In genomic region chr9:121353246-121353975, GRCh38 we compare ENCODE assay signal across 1 cellular context.
TF ChIP-seq lines count a peak whose summit lies in the region.

No MANE protein-coding gene starts in this region.

TF ChIP-seq in GM12878, 131 proteins besides CTCF, POLR2A, EP300 and RAD21 (continued from another document and continues in another):
- TF ChIP-seq, protein P1, sequence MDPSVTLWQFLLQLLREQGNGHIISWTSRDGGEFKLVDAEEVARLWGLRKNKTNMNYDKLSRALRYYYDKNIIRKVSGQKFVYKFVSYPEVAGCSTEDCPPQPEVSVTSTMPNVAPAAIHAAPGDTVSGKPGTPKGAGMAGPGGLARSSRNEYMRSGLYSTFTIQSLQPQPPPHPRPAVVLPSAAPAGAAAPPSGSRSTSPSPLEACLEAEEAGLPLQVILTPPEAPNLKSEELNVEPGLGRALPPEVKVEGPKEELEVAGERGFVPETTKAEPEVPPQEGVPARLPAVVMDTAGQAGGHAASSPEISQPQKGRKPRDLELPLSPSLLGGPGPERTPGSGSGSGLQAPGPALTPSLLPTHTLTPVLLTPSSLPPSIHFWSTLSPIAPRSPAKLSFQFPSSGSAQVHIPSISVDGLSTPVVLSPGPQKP (IDR thresholded peaks at IDR 0.05; ENCODE audit: low read depth, low read length) = no peak
- TF ChIP-seq NFIC (IDR thresholded peaks at IDR 0.05; ENCODE audit: low read depth, low read length) (0 out of 2 replicates have a peak, but pooled peaks have one; percentile 48), YBX1 (IDR thresholded peaks at IDR 0.05) (no peak), MLLT1 (IDR thresholded peaks at IDR 0.05) (peak; percentile 97), ZNF217 (IDR thresholded peaks at IDR 0.05) (peak; percentile 83), PAX5 (IDR thresholded peaks at IDR 0.05; ENCODE audit: borderline replicate concordance, low read depth, low read length) (peak; percentile 62; the same call in 1 of the 2 replicates), DPF2 (IDR thresholded peaks at IDR 0.05) (peak; percentile 92), E4F1 (IDR thresholded peaks at IDR 0.05; ENCODE audit: borderline replicate concordance, partially characterized antibody) (peak; percentile 36), FOXM1 (IDR thresholded peaks at IDR 0.05; ENCODE audit: low read depth, low read length) (peak; percentile 52), BMI1 (IDR thresholded peaks at IDR 0.05; ENCODE audit: borderline replicate concordance) (peak; percentile 81), CREM (IDR thresholded peaks at IDR 0.05; ENCODE audit: low read depth) (peak; percentile 42; the same call in 1 of the 2 replicates), E2F8 (IDR thresholded peaks at IDR 0.05; ENCODE audit: low read depth, partially characterized antibody) (peak; percentile 41), SP1 (IDR thresholded peaks at IDR 0.05; ENCODE audit: low read depth, low read length) (peak; percentile 44), IKZF2 (IDR thresholded peaks at IDR 0.05) (peak; percentile 93 to 98), USF1 (IDR thresholded peaks at IDR 0.05; ENCODE audit: borderline replicate concordance, extremely low read length, insufficient read depth, low read depth, low read length) (no peak), ETV6 (conservative IDR thresholded peaks at IDR 0.05 in 1 of 2, IDR thresholded peaks at IDR 0.05 in 1 of 2; ENCODE audit: borderline replicate concordance in 1 of 2, low read depth in 1 of 2) (peak in 1 of 2 experiments; percentile 66; a peak in 1 of 4 replicates), RUNX3 (IDR thresholded peaks at IDR 0.05; ENCODE audit: low read length) (peak; percentile 93), CHD2 (IDR thresholded peaks at IDR 0.05; ENCODE audit: borderline replicate concordance, low read depth, low read length) (peak; percentile 78; the same call in 1 of the 2 replicates), FOXK2 (IDR thresholded peaks at IDR 0.05) (0 out of 2 replicates have a peak, but pooled peaks have one; percentile 60), BCL11A (IDR thresholded peaks at IDR 0.05; ENCODE audit: low read depth, low read length) (peak; percentile 69), MEF2B (IDR thresholded peaks at IDR 0.05; ENCODE audit: partially characterized antibody, poor library complexity, severe bottlenecking) (peak; percentile 92), NR2C2 (IDR thresholded peaks at IDR 0.05; ENCODE audit: borderline replicate concordance, control insufficient read depth, insufficient read length, low read depth) (no peak), SPI1 (IDR thresholded peaks at IDR 0.05; ENCODE audit: borderline replicate concordance, insufficient read depth, low read depth, low read length) (peak; percentile 92), MEF2A (IDR thresholded peaks at IDR 0.05; ENCODE audit: insufficient read depth, low read depth, low read length) (peak; percentile 70; the same call in 1 of the 2 replicates), JUNB (IDR thresholded peaks at IDR 0.05) (no peak), PML (IDR thresholded peaks at IDR 0.05; ENCODE audit: low read length) (peak; percentile 52; the same call in 1 of the 2 replicates), SUZ12 (IDR thresholded peaks at IDR 0.05; ENCODE audit: unreplicated experiment) (no peak), EED (IDR thresholded peaks at IDR 0.05; ENCODE audit: low read depth) (peak; percentile 28; the same call in 1 of the 2 replicates), NBN (IDR thresholded peaks at IDR 0.05) (peak; percentile 98), SKIL (IDR thresholded peaks at IDR 0.05; ENCODE audit: low read depth, poor library complexity, severe bottlenecking) (peak; percentile 91), GABPA (IDR thresholded peaks at IDR 0.05; ENCODE audit: low read depth) (0 out of 2 replicates have a peak, but pooled peaks have one; percentile 22), ATF7 (IDR thresholded peaks at IDR 0.05; ENCODE audit: low read depth) (peak; percentile 93), GATAD2B (conservative IDR thresholded peaks at IDR 0.05; ENCODE audit: low read depth) (peak; percentile 55; the same call in 1 of the 2 replicates), POU2F2 (IDR thresholded peaks at IDR 0.05; ENCODE audit: borderline replicate concordance, low read depth, low read length) (no peak; the same call in 2 of the 3 replicates), BACH1 (IDR thresholded peaks at IDR 0.05; ENCODE audit: borderline replicate concordance) (peak; percentile 82; the same call in 1 of the 2 replicates), PAX8 (IDR thresholded peaks at IDR 0.05) (no peak), IKZF1 (conservative IDR thresholded peaks at IDR 0.05) (peak; percentile 89), IRF4 (IDR thresholded peaks at IDR 0.05; ENCODE audit: low read depth, low read length) (no peak), BHLHE40 (IDR thresholded peaks at IDR 0.05; ENCODE audit: borderline replicate concordance in 1 of 2, low read depth in 2 of 2, low read length in 1 of 2) (peak; percentile 63 to 72; a peak in 3 of 4 replicates), CBX5 (IDR thresholded peaks at IDR 0.05; ENCODE audit: low read depth) (peak; percentile 88; the same call in 1 of the 2 replicates), NFXL1 (IDR thresholded peaks at IDR 0.05; ENCODE audit: borderline replicate concordance) (no peak), ZNF24 (IDR thresholded peaks at IDR 0.05) (peak; percentile 96), SMC3 (IDR thresholded peaks at IDR 0.05; ENCODE audit: borderline replicate concordance, low read length) (no peak)
- TF ChIP-seq, protein P2, sequence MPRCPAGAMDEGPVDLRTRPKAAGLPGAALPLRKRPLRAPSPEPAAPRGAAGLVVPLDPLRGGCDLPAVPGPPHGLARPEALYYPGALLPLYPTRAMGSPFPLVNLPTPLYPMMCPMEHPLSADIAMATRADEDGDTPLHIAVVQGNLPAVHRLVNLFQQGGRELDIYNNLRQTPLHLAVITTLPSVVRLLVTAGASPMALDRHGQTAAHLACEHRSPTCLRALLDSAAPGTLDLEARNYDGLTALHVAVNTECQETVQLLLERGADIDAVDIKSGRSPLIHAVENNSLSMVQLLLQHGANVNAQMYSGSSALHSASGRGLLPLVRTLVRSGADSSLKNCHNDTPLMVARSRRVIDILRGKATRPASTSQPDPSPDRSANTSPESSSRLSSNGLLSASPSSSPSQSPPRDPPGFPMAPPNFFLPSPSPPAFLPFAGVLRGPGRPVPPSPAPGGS (IDR thresholded peaks at IDR 0.05; ENCODE audit: borderline replicate concordance, insufficient read depth, low read depth, low read length, poor library complexity, severe bottlenecking) = no peak
- TF ChIP-seq, protein P3, sequence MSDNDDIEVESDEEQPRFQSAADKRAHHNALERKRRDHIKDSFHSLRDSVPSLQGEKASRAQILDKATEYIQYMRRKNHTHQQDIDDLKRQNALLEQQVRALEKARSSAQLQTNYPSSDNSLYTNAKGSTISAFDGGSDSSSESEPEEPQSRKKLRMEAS (IDR thresholded peaks at IDR 0.05; ENCODE audit: low read depth, low read length) = peak; percentile 18; the same call in 1 of the 2 replicates
- TF ChIP-seq, protein P4, sequence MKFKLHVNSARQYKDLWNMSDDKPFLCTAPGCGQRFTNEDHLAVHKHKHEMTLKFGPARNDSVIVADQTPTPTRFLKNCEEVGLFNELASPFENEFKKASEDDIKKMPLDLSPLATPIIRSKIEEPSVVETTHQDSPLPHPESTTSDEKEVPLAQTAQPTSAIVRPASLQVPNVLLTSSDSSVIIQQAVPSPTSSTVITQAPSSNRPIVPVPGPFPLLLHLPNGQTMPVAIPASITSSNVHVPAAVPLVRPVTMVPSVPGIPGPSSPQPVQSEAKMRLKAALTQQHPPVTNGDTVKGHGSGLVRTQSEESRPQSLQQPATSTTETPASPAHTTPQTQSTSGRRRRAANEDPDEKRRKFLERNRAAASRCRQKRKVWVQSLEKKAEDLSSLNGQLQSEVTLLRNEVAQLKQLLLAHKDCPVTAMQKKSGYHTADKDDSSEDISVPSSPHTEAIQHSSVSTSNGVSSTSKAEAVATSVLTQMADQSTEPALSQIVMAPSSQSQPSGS (IDR thresholded peaks at IDR 0.05; ENCODE audit: low read length) = peak; percentile 68; the same call in 1 of the 2 replicates
